ENCODE assay signal across 22 cellular contexts in genomic region chr9:112836394-112836793, GRCh38. TPM values are rescaled to one million over a fixed set of nuclear protein-coding genes. Genes with fewer than 3 reads are reported as not detected.
DNase-seq lines count a peak whose midpoint lies in the region; ATAC-seq and TF ChIP-seq lines count a peak whose summit lies in the region.
"Had no signal": no experiment of that assay in that cellular context is flagged by ENCODE, and none has a peak within 500 bp of the region (broad histone marks: within the 10 kb centered on the region; RNA-seq: fewer than 3 reads in every experiment).

No MANE protein-coding gene starts in this region.

- H3K9me2 ChIP-seq in GM23338 (ENCODE audit: insufficient read depth) = no peaks in the 10 kb centered on the region

- H3K9me3 Mint-ChIP-seq in GM23338 = no peaks in the 10 kb centered on the region
- H3K9me3 Mint-ChIP-seq in stimulated activated effector memory CD8-positive, alpha-beta T cell treated with anti-CD3 and anti-CD28 coated beads, Interleukin-12 subunit alpha, Interleukin-12 subunit beta, amount 100 ng/mL, for 72 hours = no peaks in the 10 kb centered on the region
- H3K9me3 Mint-ChIP-seq in activated naive CD4-positive, alpha-beta T cell treated with anti-CD3 and anti-CD28 coated beads, Interleukin-2, amount 10 ng/mL, durations not matched to agents 7 days and 5 days = no peaks in the 10 kb centered on the region
- H3K9me3 Mint-ChIP-seq: activated B cell treated with CpG ODN at 0.5 μM for 24 hours; CD4-positive, CD25-positive, alpha-beta regulatory T cell; natural killer cell treated with Interleukin-12 subunit alpha and Interleukin-12 subunit beta and Interleukin-15 and Interleukin-18, amount 100 ng/mL, for 72 hours; stimulated activated naive B cell treated with anti-CD40 and anti-IgM and Interleukin-4, amounts not matched to agents 10 μg/mL and 1 μg/mL and 100 μg/mL, for 72 hours had no signal

- H3K36me3 ChIP-seq in BLaER1 treated with 17β-estradiol and CSF1 and Interleukin-3, amounts not matched to agents 10 nM and 100 nM = peaks cover 28 to 86% (median 63%) of the 10 kb centered on the region in 11 experiments
- H3K36me3 ChIP-seq in GM23338 (ENCODE audit: insufficient read depth) (0 out of 2 replicates have a peak, but pooled peaks cover 5% of the 10 kb centered on the region), colonic mucosa (no peaks in the 10 kb centered on the region), mesendoderm (ENCODE audit: control insufficient read depth, insufficient read depth, low read length) (no peaks in the 10 kb centered on the region)

- no peaks in the 10 kb centered on the region for H3K79me1 ChIP-seq in mesendoderm (ENCODE audit: low read length)

- intact Hi-C loops in colonic mucosa (cut with DNase I) = no loop called here

- no peak overlapping the region for H2BK5ac ChIP-seq in mesendoderm (ENCODE audit: low read length)

- H3K4me3 ChIP-seq in BLaER1 treated with 17β-estradiol and CSF1 and Interleukin-3, amounts not matched to agents 10 nM and 100 nM = no peak overlapping the region
- H3K4me3 ChIP-seq in GM23338 (no peak overlapping the region), colonic mucosa (no peak overlapping the region), mesendoderm (ENCODE audit: low read length) (no peak overlapping the region)
- H3K4me3 ChIP-seq: SK-N-MC had no signal

- H3K27me3 Mint-ChIP-seq in GM23338 (ENCODE audit: insufficient read depth, low read depth, poor library complexity) = no peaks in the 10 kb centered on the region
- H3K27me3 Mint-ChIP-seq in activated naive CD4-positive, alpha-beta T cell treated with anti-CD3 and anti-CD28 coated beads, Interleukin-2, amount 10 ng/mL, durations not matched to agents 7 days and 5 days = no peaks in the 10 kb centered on the region
- H3K27me3 Mint-ChIP-seq: activated B cell treated with CpG ODN at 0.5 μM for 24 hours; CD4-positive, CD25-positive, alpha-beta regulatory T cell; natural killer cell treated with Interleukin-12 subunit alpha and Interleukin-12 subunit beta and Interleukin-15 and Interleukin-18, amount 100 ng/mL, for 72 hours; stimulated activated naive B cell treated with anti-CD40 and anti-IgM and Interleukin-4, amounts not matched to agents 10 μg/mL and 1 μg/mL and 100 μg/mL, for 72 hours had no signal

- no peak overlapping the region for H2BK120ac ChIP-seq in mesendoderm (ENCODE audit: low read depth, low read length)

- no peak overlapping the region for H2AFZ ChIP-seq in GM23338

- no peak overlapping the region for H3K27ac Mint-ChIP-seq in GM23338
- H3K27ac Mint-ChIP-seq in stimulated activated effector memory CD8-positive, alpha-beta T cell treated with anti-CD3 and anti-CD28 coated beads, Interleukin-12 subunit alpha, Interleukin-12 subunit beta, amount 100 ng/mL, for 72 hours = no peak overlapping the region
- no peak overlapping the region for H3K27ac Mint-ChIP-seq in activated naive CD4-positive, alpha-beta T cell treated with anti-CD3 and anti-CD28 coated beads, Interleukin-2, amount 10 ng/mL, durations not matched to agents 7 days and 5 days
- H3K27ac Mint-ChIP-seq: activated B cell treated with CpG ODN at 0.5 μM for 24 hours; CD4-positive, CD25-positive, alpha-beta regulatory T cell; natural killer cell treated with Interleukin-12 subunit alpha and Interleukin-12 subunit beta and Interleukin-15 and Interleukin-18, amount 100 ng/mL, for 72 hours; stimulated activated naive B cell treated with anti-CD40 and anti-IgM and Interleukin-4, amounts not matched to agents 10 μg/mL and 1 μg/mL and 100 μg/mL, for 72 hours had no signal

- no peak overlapping the region for H4K8ac ChIP-seq in mesendoderm (ENCODE audit: low read depth, low read length)

- H3K9ac ChIP-seq in BLaER1 treated with 17β-estradiol and CSF1 and Interleukin-3, amounts not matched to agents 10 nM and 100 nM = no peak overlapping the region
- H3K9ac ChIP-seq in colonic mucosa (ENCODE audit: low read depth in 2 of 2, low read length in 2 of 2) (peak overlapping the region in 1 of 2 donors; percentile 46), mesendoderm (ENCODE audit: low read length) (no peak overlapping the region)

- no peak overlapping the region for H3K4ac ChIP-seq in mesendoderm (ENCODE audit: low read depth, low read length)

- no peaks in the 10 kb centered on the region for H3K79me2 ChIP-seq in GM23338 (replicated peaks; ENCODE audit: insufficient read depth)
- H3K79me2 ChIP-seq in mesendoderm (ENCODE audit: control insufficient read depth, insufficient read depth, low read length) = no peaks in the 10 kb centered on the region

- H3K9me3 ChIP-seq in BLaER1 treated with 17β-estradiol and CSF1 and Interleukin-3, amounts not matched to agents 10 nM and 100 nM (replicated peaks in 1 of 11) = peaks cover 0 to 6% (median 0%) of the 10 kb centered on the region in 11 experiments; a peak in 1 of 22 replicates
- no peaks in the 10 kb centered on the region for H3K9me3 ChIP-seq in colonic mucosa

- no peak overlapping the region for H3K18ac ChIP-seq in mesendoderm (ENCODE audit: low read length)

- TF ChIP-seq CTCF in GM23338 (conservative IDR thresholded peaks at IDR 0.05; ENCODE audit: low read depth in 2 of 2) = no peak
- no peak for TF ChIP-seq CTCF in colonic mucosa (IDR thresholded peaks at IDR 0.05)

- H3K23ac ChIP-seq in mesendoderm (ENCODE audit: low read length) = no peak overlapping the region

- WGBS in mesendoderm (ENCODE audit: extremely low coverage, insufficient coverage, low lambda C conversion rate) = no CpG with 5 or more reads among the region's 3 CpGs

- DNase-seq in GM23338 (ENCODE audit: low spot score) = peak; percentile 35
- peak; percentile 82 for DNase-seq in colonic mucosa
- DNase-seq in mesendoderm = peak; percentile 37
- DNase-seq in activated T-cell treated with anti-CD3 and anti-CD28 coated beads, Interleukin-2, amount 50 U/mL, for 48 hours = no peak
- no peak for DNase-seq in stimulated activated effector memory CD8-positive, alpha-beta T cell treated with anti-CD3 and anti-CD28 coated beads, Interleukin-12 subunit alpha, Interleukin-12 subunit beta, amount 100 ng/mL, for 72 hours (ENCODE audit: low spot score in 2 of 2)
- no peak for DNase-seq in activated naive CD4-positive, alpha-beta T cell treated with anti-CD3 and anti-CD28 coated beads, Interleukin-2, amount 10 ng/mL, durations not matched to agents 7 days and 5 days
- DNase-seq: activated B cell treated with CpG ODN at 0.5 μM for 24 hours; activated CD4-positive, alpha-beta T cell treated with anti-CD3 and anti-CD28 coated beads, Interleukin-2, amount 50 U/mL, for 48 hours; activated naive CD4-positive, alpha-beta T cell; CD4-positive, CD25-positive, alpha-beta regulatory T cell; HCEC 1CT; mesenchymal stem cell; NCI-H1105; stimulated activated naive B cell treated with anti-CD40 and anti-IgM and Interleukin-4, amounts not matched to agents 10 μg/mL and 1 μg/mL and 100 μg/mL, for 72 hours; T-helper 2 cell had no signal

- H4K5ac ChIP-seq in mesendoderm (ENCODE audit: low read length) = no peak overlapping the region

- no peak overlapping the region for H2BK15ac ChIP-seq in mesendoderm (replicated peaks; ENCODE audit: low read depth)

- H3K4me2 ChIP-seq in BLaER1 treated with 17β-estradiol and CSF1 and Interleukin-3, amounts not matched to agents 10 nM and 100 nM = peak overlapping the region in 10 of 11 experiments; percentile 15 to 45 (median 37); a peak in 16 of 22 replicates
- H3K4me2 ChIP-seq in GM23338 (no peak overlapping the region), mesendoderm (ENCODE audit: low read length) (no peak overlapping the region)

- ATAC-seq in GM23338 (peak; percentile 29; the same call in 1 of the 3 replicates), GM21825 (IDR thresholded peaks at IDR 0.05; ENCODE audit: unreplicated experiment) (no peak)
- ATAC-seq in stimulated activated effector memory CD8-positive, alpha-beta T cell treated with anti-CD3 and anti-CD28 coated beads, Interleukin-12 subunit alpha, Interleukin-12 subunit beta, amount 100 ng/mL, for 72 hours = no peak
- ATAC-seq: esophagus mucosa; natural killer cell treated with Interleukin-12 subunit alpha and Interleukin-12 subunit beta and Interleukin-15 and Interleukin-18, amount 100 ng/mL, for 72 hours; stimulated activated naive B cell treated with anti-CD40 and anti-IgM and Interleukin-4, amounts not matched to agents 10 μg/mL and 1 μg/mL and 100 μg/mL, for 72 hours had no signal

- H3K4me1 Mint-ChIP-seq in GM23338 = peaks cover 9% of the 10 kb centered on the region; the same call in 2 of the 3 replicates
- H3K4me1 Mint-ChIP-seq in stimulated activated effector memory CD8-positive, alpha-beta T cell treated with anti-CD3 and anti-CD28 coated beads, Interleukin-12 subunit alpha, Interleukin-12 subunit beta, amount 100 ng/mL, for 72 hours = no peaks in the 10 kb centered on the region
- H3K4me1 Mint-ChIP-seq in activated naive CD4-positive, alpha-beta T cell treated with anti-CD3 and anti-CD28 coated beads, Interleukin-2, amount 10 ng/mL, durations not matched to agents 7 days and 5 days = peaks cover 4% of the 10 kb centered on the region

- H3K27me3 ChIP-seq in BLaER1 treated with 17β-estradiol and CSF1 and Interleukin-3, amounts not matched to agents 10 nM and 100 nM = no peaks in the 10 kb centered on the region
- H3K27me3 ChIP-seq in GM23338 (ENCODE audit: insufficient read depth) (no peaks in the 10 kb centered on the region), colonic mucosa (no peaks in the 10 kb centered on the region), mesendoderm (ENCODE audit: insufficient read depth, low read length, poor library complexity) (no peaks in the 10 kb centered on the region)

- no peak overlapping the region; a peak in 1 of 22 replicates for H3K27ac ChIP-seq in BLaER1 treated with 17β-estradiol and CSF1 and Interleukin-3, amounts not matched to agents 10 nM and 100 nM
- H3K27ac ChIP-seq in GM23338 (ENCODE audit: low read depth) = no peak overlapping the region
- peak overlapping the region; percentile 80 for H3K27ac ChIP-seq in colonic mucosa
- H3K27ac ChIP-seq in mesendoderm (ENCODE audit: low read depth, low read length) = no peak overlapping the region
- H3K27ac ChIP-seq: SK-N-MC had no signal

- H3K36me3 Mint-ChIP-seq in GM23338 (ENCODE audit: low read depth) = peaks cover 15% of the 10 kb centered on the region; the same call in 2 of the 3 replicates
- H3K36me3 Mint-ChIP-seq in stimulated activated effector memory CD8-positive, alpha-beta T cell treated with anti-CD3 and anti-CD28 coated beads, Interleukin-12 subunit alpha, Interleukin-12 subunit beta, amount 100 ng/mL, for 72 hours = peaks cover 12% of the 10 kb centered on the region
- peaks cover 25% of the 10 kb centered on the region for H3K36me3 Mint-ChIP-seq in activated naive CD4-positive, alpha-beta T cell treated with anti-CD3 and anti-CD28 coated beads, Interleukin-2, amount 10 ng/mL, durations not matched to agents 7 days and 5 days

- H3K56ac ChIP-seq in mesendoderm (ENCODE audit: low read length) = no peak overlapping the region

- no peaks in the 10 kb centered on the region; a peak in 1 of 22 replicates for H4K20me1 ChIP-seq in BLaER1 treated with 17β-estradiol and CSF1 and Interleukin-3, amounts not matched to agents 10 nM and 100 nM
- H4K20me1 ChIP-seq in GM23338 (replicated peaks; ENCODE audit: insufficient read depth) = no peaks in the 10 kb centered on the region; the same call in 1 of the 2 replicates

- CTCF ChIA-PET in activated naive CD4-positive, alpha-beta T cell treated with anti-CD3 and anti-CD28 coated beads, Interleukin-2, amount 10 ng/mL, durations not matched to agents 7 days and 5 days (lab: Charles Lee) = no interaction called here

- H3K4me3 Mint-ChIP-seq in GM23338 = no peak overlapping the region
- no peak overlapping the region for H3K4me3 Mint-ChIP-seq in stimulated activated effector memory CD8-positive, alpha-beta T cell treated with anti-CD3 and anti-CD28 coated beads, Interleukin-12 subunit alpha, Interleukin-12 subunit beta, amount 100 ng/mL, for 72 hours
- H3K4me3 Mint-ChIP-seq in activated naive CD4-positive, alpha-beta T cell treated with anti-CD3 and anti-CD28 coated beads, Interleukin-2, amount 10 ng/mL, durations not matched to agents 7 days and 5 days = no peak overlapping the region
- H3K4me3 Mint-ChIP-seq: activated B cell treated with CpG ODN at 0.5 μM for 24 hours; CD4-positive, CD25-positive, alpha-beta regulatory T cell; natural killer cell treated with Interleukin-12 subunit alpha and Interleukin-12 subunit beta and Interleukin-15 and Interleukin-18, amount 100 ng/mL, for 72 hours; stimulated activated naive B cell treated with anti-CD40 and anti-IgM and Interleukin-4, amounts not matched to agents 10 μg/mL and 1 μg/mL and 100 μg/mL, for 72 hours had no signal

- no peak overlapping the region for H2AK5ac ChIP-seq in mesendoderm (ENCODE audit: low read length)

- H3K4me1 ChIP-seq in BLaER1 treated with 17β-estradiol and CSF1 and Interleukin-3, amounts not matched to agents 10 nM and 100 nM = peaks cover 9 to 67% (median 19%) of the 10 kb centered on the region in 10 experiments
- H3K4me1 ChIP-seq in GM23338 (ENCODE audit: insufficient read depth) = no peaks in the 10 kb centered on the region
- peaks cover 10% of the 10 kb centered on the region for H3K4me1 ChIP-seq in colonic mucosa
- no peaks in the 10 kb centered on the region for H3K4me1 ChIP-seq in mesendoderm (ENCODE audit: control insufficient read depth, low read depth, low read length)

- H3F3A ChIP-seq in GM23338 (replicated peaks; ENCODE audit: low read depth) = no peaks in the 10 kb centered on the region

RNA-seq across cellular contexts. Expression of gene SLC46A2, which starts 54.3 kb away (rescaled TPM):
- not detected in 2 replicates for total RNA-seq in GM23338 (2014; rRNA removed; shearing (Covaris generic))
- polyA plus RNA-seq in GM23338 (2016; fragmentation: Nextera tagmentation; extraction: Ambion mirVana) = 0.11 TPM in 1 of 2 replicates, not detected in the other
- total RNA-seq in colonic mucosa = not detected
- polyA plus RNA-seq in mesendoderm (2013, experiment 1 of 2) = 0.01 TPM
- polyA plus RNA-seq in mesendoderm (2013, experiment 2 of 2) = not detected
- total RNA-seq: activated B cell treated with CpG ODN at 0.5 μM for 24 hours; CD4-positive, CD25-positive, alpha-beta regulatory T cell; frontal cortex; natural killer cell treated with Interleukin-12 subunit alpha and Interleukin-12 subunit beta and Interleukin-15 and Interleukin-18, amount 100 ng/mL, for 72 hours had no signal
- polyA plus RNA-seq: keratinocyte had no signal

Comparison
In these comparisons a context has a peak if more than half of its experiments do, and no peak if none do; other contexts are left out.
1. H3K4me2 ChIP-seq: peak in BLaER1 treated with 17β-estradiol and CSF1 and Interleukin-3, amounts not matched to agents 10 nM and 100 nM (10 of 11); none in GM23338 (single experiment) and mesendoderm (single experiment).
2. DNase-seq: peak in GM23338 (single experiment), colonic mucosa (single experiment) and mesendoderm (single experiment); none in activated T-cell treated with anti-CD3 and anti-CD28 coated beads, Interleukin-2, amount 50 U/mL, for 48 hours (0 of 2), stimulated activated effector memory CD8-positive, alpha-beta T cell treated with anti-CD3 and anti-CD28 coated beads, Interleukin-12 subunit alpha, Interleukin-12 subunit beta, amount 100 ng/mL, for 72 hours (0 of 2) and activated naive CD4-positive, alpha-beta T cell treated with anti-CD3 and anti-CD28 coated beads, Interleukin-2, amount 10 ng/mL, durations not matched to agents 7 days and 5 days (single experiment).